Comparison of ENCODE assay signal across 8 cellular contexts in the genomic region with DNA sequence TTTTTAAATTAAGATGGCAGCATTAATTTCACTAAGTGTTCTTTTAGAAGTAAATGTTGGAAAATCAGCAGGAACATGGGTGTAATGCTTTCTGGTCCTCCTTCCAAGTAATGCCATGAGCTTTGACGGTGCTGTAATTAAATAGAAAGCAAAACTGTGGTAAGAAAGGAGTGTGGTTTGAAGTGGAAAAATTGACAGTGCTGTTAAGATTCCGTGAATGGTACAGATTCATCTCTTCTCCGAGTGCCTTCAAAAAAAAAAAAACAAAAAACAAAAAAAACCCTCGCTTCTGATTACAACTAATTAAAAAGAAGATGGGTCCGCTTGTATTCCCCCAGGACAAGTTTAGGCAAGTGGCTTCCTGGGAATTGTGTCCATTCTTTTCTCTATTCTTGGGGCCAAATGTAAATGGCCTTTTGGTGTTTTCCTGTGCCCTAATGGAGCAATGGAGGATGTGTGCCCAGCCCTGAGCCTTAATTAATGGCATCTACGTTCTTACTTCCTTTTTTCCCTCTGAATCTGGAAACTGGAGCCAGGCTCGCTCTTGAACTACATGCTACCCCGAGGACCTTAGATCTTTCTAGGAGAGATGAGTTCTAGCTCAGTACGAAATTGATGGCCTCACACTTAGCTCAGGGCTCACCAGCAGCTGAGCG. TPM values are rescaled to one million over a fixed set of nuclear protein-coding genes. Genes with fewer than 3 reads are reported as not detected.
DNase-seq lines count a peak whose midpoint lies in the region; ATAC-seq and TF ChIP-seq lines count a peak whose summit lies in the region.

No MANE protein-coding gene starts in this region.

- no peaks in the 10 kb centered on the region for H3K27me3 Mint-ChIP-seq in activated B cell treated with CpG ODN at 0.5 μM for 24 hours

- H3K27ac ChIP-seq in right cardiac atrium (ENCODE audit: low read length), result peak overlapping the region; percentile 68

- no peak for ATAC-seq in activated B cell treated with CpG ODN at 0.5 μM for 24 hours (ENCODE audit: low read depth)
- ATAC-seq in right cardiac atrium, result no peak
- no peak for ATAC-seq in HG03139 (IDR thresholded peaks at IDR 0.05; ENCODE audit: unreplicated experiment)

- peaks cover 6% of the 10 kb centered on the region for H3K4me1 ChIP-seq in right cardiac atrium (ENCODE audit: control insufficient read depth, insufficient read depth, low read length)

- no peak for DNase-seq in AG09309 (ENCODE audit: low read depth)
- no peak for DNase-seq in H7
- no peak for DNase-seq in activated B cell treated with CpG ODN at 0.5 μM for 24 hours
- DNase-seq in right cardiac atrium, result peak in 1 of 3 donors; percentile 12
- peak; percentile 35 for DNase-seq in superior temporal gyrus (ENCODE audit: extremely low spot score)
- no peak for DNase-seq in epidermal melanocyte (ENCODE audit: insufficient read length, low spot score)
- no peak for DNase-seq in GOT3 (lab: John Stamatoyannopoulos, UW)

- CTCF ChIA-PET in activated B cell treated with CpG ODN at 0.5 μM for 24 hours (lab: Charles Lee), result interaction anchor here (1.4 to 1.5 kb wide), 2 partner anchors 8 to 620 kb away, joined by 8 to 10 read pairs; no protein-coding TSS in a partner anchor

- H3K4me1 Mint-ChIP-seq in activated B cell treated with CpG ODN at 0.5 μM for 24 hours, result peaks cover 68% of the 10 kb centered on the region

- H3K4me3 Mint-ChIP-seq in activated B cell treated with CpG ODN at 0.5 μM for 24 hours, result peak overlapping the region; percentile 87

- H3K4me3 ChIP-seq in AG09309 (ENCODE audit: control insufficient read depth, low read depth, low read length) (peak overlapping the region; percentile 66), H7 (ENCODE audit: insufficient read depth, low read depth, low read length) (peak overlapping the region; percentile 46), right cardiac atrium (ENCODE audit: low read length) (peak overlapping the region; percentile 87)

- H3K36me3 Mint-ChIP-seq in activated B cell treated with CpG ODN at 0.5 μM for 24 hours (ENCODE audit: low read depth), result peaks cover 14% of the 10 kb centered on the region

- peak overlapping the region; percentile 89 for H3K27ac Mint-ChIP-seq in activated B cell treated with CpG ODN at 0.5 μM for 24 hours

- H3K9me3 Mint-ChIP-seq in activated B cell treated with CpG ODN at 0.5 μM for 24 hours, result no peaks in the 10 kb centered on the region

- H3K9me3 ChIP-seq in right cardiac atrium (ENCODE audit: control insufficient read depth, low read length), result no peaks in the 10 kb centered on the region

- intact Hi-C loops in activated B cell treated with CpG ODN at 0.5 μM for 24 hours (cut with micrococcal nuclease), result loop anchor here (2.0 to 10.0 kb wide), 3 partner anchors 279 to 717 kb away; no protein-coding TSS in a partner anchor
- intact Hi-C loops in right cardiac atrium (cut with DNase I), result loop anchor here in 1 of 4 donors (10.0 kb wide), 2 partner anchors 131 to 351 kb away; no protein-coding TSS in a partner anchor

- 49% methylated on average over 10 of the region's 10 CpGs for WGBS in right cardiac atrium

- peaks cover 13% of the 10 kb centered on the region for H3K36me3 ChIP-seq in H7 (replicated peaks; ENCODE audit: control insufficient read depth, insufficient read depth, low read length)

- no peak for TF ChIP-seq CTCF in AG09309 (IDR thresholded peaks at IDR 0.05; ENCODE audit: control insufficient read depth, insufficient read depth, low read depth, low read length, missing control alignments)
- TF ChIP-seq CTCF in activated B cell treated with CpG ODN at 0.5 μM for 24 hours (IDR thresholded peaks at IDR 0.05), result no peak

- POLR2A ChIA-PET in activated B cell treated with CpG ODN at 0.5 μM for 24 hours (lab: Charles Lee), result interaction anchor here (1.1 to 2.9 kb wide), 3 partner anchors 8 to 118 kb away, joined by 3 to 14 read pairs (median 6); no protein-coding TSS in a partner anchor

- H3K27me3 ChIP-seq in H7 (ENCODE audit: control insufficient read depth, insufficient read depth, low read length) (no peaks in the 10 kb centered on the region), right cardiac atrium (ENCODE audit: control insufficient read depth, insufficient read depth) (no peaks in the 10 kb centered on the region)

RNA-seq across cellular contexts. Expression of gene LMO4, which starts 5.1 kb away (rescaled TPM):
- 175 and 192 TPM in 2 replicates for total RNA-seq in H7 (2014; rRNA removed; shearing (Covaris generic))
- total RNA-seq in activated B cell treated with CpG ODN at 0.5 μM for 24 hours (31.2 and 37.1 TPM in 2 replicates), right cardiac atrium (10 to 100 TPM; 46.0 to 61.4 (median 46.9) TPM)
- polyA plus RNA-seq in right cardiac atrium, result 62.7 TPM
